In the genomic region with DNA sequence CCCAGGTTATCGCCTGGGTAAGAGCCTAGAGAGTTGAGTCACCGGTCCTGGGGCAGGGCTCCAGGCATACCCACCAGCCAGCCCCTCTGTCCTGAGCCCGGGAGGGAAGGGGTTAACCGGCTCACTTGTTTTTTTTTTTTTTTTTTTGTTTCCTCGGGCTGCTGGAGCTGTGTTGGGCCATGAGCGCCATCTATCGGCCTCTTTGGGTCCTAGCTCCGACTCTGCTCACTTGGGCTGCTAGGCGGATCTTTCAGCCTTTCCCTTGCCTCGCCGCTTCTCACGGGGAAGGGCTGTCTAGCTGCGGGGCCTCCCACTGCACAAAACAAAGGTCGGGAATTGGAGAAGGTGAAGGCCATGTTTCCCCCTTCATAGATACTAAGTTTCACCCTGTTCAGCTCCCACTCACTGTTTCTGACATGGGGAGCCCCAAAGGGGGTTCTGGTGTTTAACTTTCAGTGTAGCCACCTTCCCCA, we compare ENCODE assay signal across 8 cellular contexts. TPM values are rescaled to one million over a fixed set of nuclear protein-coding genes. Genes with fewer than 3 reads are reported as not detected.
A peak's percentile ranks its signal among the peaks of the same experiment; 100 is the strongest.
DNase-seq lines count a peak whose midpoint lies in the region; TF ChIP-seq lines count a peak whose summit lies in the region.

No MANE protein-coding gene starts in this region.

- H3K4me3 Mint-ChIP-seq in endothelial cell (ENCODE audit: unreplicated experiment): no peak overlapping the region

- no peaks in the 10 kb centered on the region for H3K9me3 ChIP-seq in NT2/D1 (ENCODE audit: insufficient read depth, low read length)

- no peak overlapping the region for H3K27ac Mint-ChIP-seq in endothelial cell (ENCODE audit: unreplicated experiment)

- H3K27me3 Mint-ChIP-seq in endothelial cell (ENCODE audit: unreplicated experiment): peaks cover 21% of the 10 kb centered on the region

- H3K4me3 ChIP-seq in GM06990 (replicated peaks; ENCODE audit: low read depth, low read length) (no peak overlapping the region), NT2/D1 (ENCODE audit: insufficient read length, low read depth) (no peak overlapping the region)

- H3K9me3 Mint-ChIP-seq in endothelial cell (ENCODE audit: unreplicated experiment): no peaks in the 10 kb centered on the region

- H3K4me1 Mint-ChIP-seq in endothelial cell (ENCODE audit: unreplicated experiment): peaks cover 4% of the 10 kb centered on the region

- TF ChIP-seq CTCF in GM06990 (IDR thresholded peaks at IDR 0.05; ENCODE audit: insufficient read depth, low read length, poor library complexity, severe bottlenecking) (peak; percentile 91), endothelial cell (IDR thresholded peaks at IDR 0.05; ENCODE audit: unreplicated experiment) (peak; percentile 77)

- no peak overlapping the region for H3K9ac ChIP-seq in NT2/D1 (ENCODE audit: insufficient read length, low read depth)

- H3K27me3 ChIP-seq in GM06990 (replicated peaks; ENCODE audit: control insufficient read depth, insufficient read depth, low read length): no peaks in the 10 kb centered on the region
- peaks cover 51% of the 10 kb centered on the region for H3K27me3 ChIP-seq in NT2/D1 (ENCODE audit: insufficient read depth, insufficient read length)

- DNase-seq in GM06990 (ENCODE audit: extremely low read depth, insufficient read length) (peak; percentile 63), HUDEP-2 (lab: John Stamatoyannopoulos, UW; ENCODE audit: unreplicated experiment in 76 of 76) (peak in 67 of 76 experiments; percentile 15 to 76 (median 51)), NT2/D1 (ENCODE audit: low read depth, low spot score) (peak; percentile 81), endothelial cell (ENCODE audit: low spot score) (peak; percentile 85), middle frontal gyrus (ENCODE audit: extremely low spot score, low spot score) (peak; percentile 67), cortex of kidney (lab: John Stamatoyannopoulos, UW) (no peak)
- DNase-seq in activated CD8-positive, alpha-beta memory T cell treated with anti-CD3 and anti-CD28 coated beads for 48 hours (ENCODE audit: low read depth in 2 of 3, low spot score in 2 of 3): peak in 2 of 3 experiments; percentile 27 to 58
- peak; percentile 58 to 66 for DNase-seq in stimulated activated CD8-positive, alpha-beta memory T cell treated with anti-CD3 and anti-CD28 coated beads, Interleukin-2, amount 100 ng/mL, for 48 hours (ENCODE audit: low read depth in 2 of 2)

- H3K36me3 ChIP-seq in GM06990 (ENCODE audit: control insufficient read depth, insufficient read depth, low read length): no peaks in the 10 kb centered on the region
- peaks cover 12% of the 10 kb centered on the region for H3K36me3 ChIP-seq in NT2/D1 (ENCODE audit: insufficient read depth, insufficient read length, low read length)

- peaks cover 3% of the 10 kb centered on the region for H3K4me1 ChIP-seq in NT2/D1 (ENCODE audit: insufficient read depth, insufficient read length)

- H3K36me3 Mint-ChIP-seq in endothelial cell (ENCODE audit: low read depth, unreplicated experiment): no peaks in the 10 kb centered on the region

RNA-seq across cellular contexts. Expression of a gene that starts 2.8 kb away (rescaled TPM):
- total RNA-seq in endothelial cell (ENCODE audit: unreplicated experiment): 24.2 TPM
